3 cellular contexts compared by ENCODE assay signal in the genomic region with DNA sequence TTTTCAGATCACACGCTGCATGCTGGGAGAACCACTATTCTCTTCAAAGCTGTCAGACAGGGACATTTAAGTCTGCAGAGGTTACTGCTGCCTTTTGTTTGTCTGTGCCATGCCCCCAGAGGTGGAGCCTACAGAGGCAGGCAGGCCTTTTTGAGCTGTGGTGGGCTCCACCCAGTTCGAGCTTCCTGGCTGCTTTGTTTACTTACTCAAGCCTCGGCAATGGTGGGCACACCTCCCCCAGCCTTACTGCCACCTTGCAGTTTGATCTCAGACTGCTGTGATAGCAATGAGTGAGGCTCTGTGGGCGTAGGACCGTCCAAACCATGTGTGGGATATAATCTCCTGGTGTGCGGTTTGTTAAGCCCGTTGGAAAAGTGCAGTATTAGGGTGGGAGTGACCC. TPM values are rescaled to one million over a fixed set of nuclear protein-coding genes. Genes with fewer than 3 reads are reported as not detected.
"Had no signal": no experiment of that assay in that cellular context is flagged by ENCODE, and none has a peak within 500 bp of the region (broad histone marks: within the 10 kb centered on the region; RNA-seq: fewer than 3 reads in every experiment).

No MANE protein-coding gene starts in this region.

RNA-seq across cellular contexts. Expression of gene SLAMF6, which starts 42.3 kb away (rescaled TPM):
- total RNA-seq: ascending aorta, bronchial epithelial cell, RPMI7951 had no signal
